2 cellular contexts compared by ENCODE assay signal in the genomic region with DNA sequence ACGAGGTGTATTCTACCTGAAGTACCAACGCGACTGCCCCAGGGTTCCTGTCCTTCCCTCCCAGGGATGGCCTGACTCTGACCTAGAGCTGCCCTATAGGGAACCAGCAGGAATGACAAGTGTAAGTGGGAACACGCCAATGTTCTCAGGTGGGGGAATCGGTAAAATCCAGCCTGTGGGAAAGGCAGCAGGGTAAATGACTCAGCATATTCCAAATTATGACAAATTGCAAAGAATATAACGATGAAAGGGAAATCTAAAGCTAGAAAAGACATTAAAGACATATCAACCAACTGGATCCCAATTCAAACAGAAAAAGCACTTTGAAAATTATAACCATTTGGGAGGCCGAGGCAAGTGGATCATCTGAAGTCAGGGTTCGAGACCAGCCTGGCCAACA.
TF ChIP-seq lines count a peak whose summit lies in the region.

No MANE protein-coding gene starts in this region.

TF ChIP-seq in GM23338, 12 proteins besides CTCF, POLR2A, EP300 and RAD21 (continued from another document and continues in another):
- TF ChIP-seq, protein P1, sequence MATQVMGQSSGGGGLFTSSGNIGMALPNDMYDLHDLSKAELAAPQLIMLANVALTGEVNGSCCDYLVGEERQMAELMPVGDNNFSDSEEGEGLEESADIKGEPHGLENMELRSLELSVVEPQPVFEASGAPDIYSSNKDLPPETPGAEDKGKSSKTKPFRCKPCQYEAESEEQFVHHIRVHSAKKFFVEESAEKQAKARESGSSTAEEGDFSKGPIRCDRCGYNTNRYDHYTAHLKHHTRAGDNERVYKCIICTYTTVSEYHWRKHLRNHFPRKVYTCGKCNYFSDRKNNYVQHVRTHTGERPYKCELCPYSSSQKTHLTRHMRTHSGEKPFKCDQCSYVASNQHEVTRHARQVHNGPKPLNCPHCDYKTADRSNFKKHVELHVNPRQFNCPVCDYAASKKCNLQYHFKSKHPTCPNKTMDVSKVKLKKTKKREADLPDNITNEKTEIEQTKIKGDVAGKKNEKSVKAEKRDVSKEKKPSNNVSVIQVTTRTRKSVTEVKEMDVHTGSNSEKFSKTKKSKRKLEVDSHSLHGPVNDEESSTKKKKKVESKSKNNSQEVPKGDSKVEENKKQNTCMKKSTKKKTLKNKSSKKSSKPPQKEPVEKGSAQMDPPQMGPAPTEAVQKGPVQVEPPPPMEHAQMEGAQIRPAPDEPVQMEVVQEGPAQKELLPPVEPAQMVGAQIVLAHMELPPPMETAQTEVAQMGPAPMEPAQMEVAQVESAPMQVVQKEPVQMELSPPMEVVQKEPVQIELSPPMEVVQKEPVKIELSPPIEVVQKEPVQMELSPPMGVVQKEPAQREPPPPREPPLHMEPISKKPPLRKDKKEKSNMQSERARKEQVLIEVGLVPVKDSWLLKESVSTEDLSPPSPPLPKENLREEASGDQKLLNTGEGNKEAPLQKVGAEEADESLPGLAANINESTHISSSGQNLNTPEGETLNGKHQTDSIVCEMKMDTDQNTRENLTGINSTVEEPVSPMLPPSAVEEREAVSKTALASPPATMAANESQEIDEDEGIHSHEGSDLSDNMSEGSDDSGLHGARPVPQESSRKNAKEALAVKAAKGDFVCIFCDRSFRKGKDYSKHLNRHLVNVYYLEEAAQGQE (IDR thresholded peaks at IDR 0.05; ENCODE audit: unreplicated experiment): no peak
- TF ChIP-seq EZH2phosphoT487 (IDR thresholded peaks at IDR 0.05; ENCODE audit: unreplicated experiment) (no peak), NANOG (IDR thresholded peaks at IDR 0.05; ENCODE audit: borderline replicate concordance) (no peak), CREB1 (CRISPR knock-in tag; IDR thresholded peaks at IDR 0.05; ENCODE audit: low read depth) (no peak), POLR2AphosphoS5 (IDR thresholded peaks at IDR 0.05; ENCODE audit: low read depth) (no peak), EZH2 (IDR thresholded peaks at IDR 0.05; ENCODE audit: low read depth, unreplicated experiment) (no peak), JUNB (IDR thresholded peaks at IDR 0.05; ENCODE audit: unreplicated experiment) (no peak), ZNF114 (CRISPR knock-in tag; IDR thresholded peaks at IDR 0.05) (no peak), STAT1 (IDR thresholded peaks at IDR 0.05; ENCODE audit: unreplicated experiment) (no peak)
- TF ChIP-seq, protein P2, sequence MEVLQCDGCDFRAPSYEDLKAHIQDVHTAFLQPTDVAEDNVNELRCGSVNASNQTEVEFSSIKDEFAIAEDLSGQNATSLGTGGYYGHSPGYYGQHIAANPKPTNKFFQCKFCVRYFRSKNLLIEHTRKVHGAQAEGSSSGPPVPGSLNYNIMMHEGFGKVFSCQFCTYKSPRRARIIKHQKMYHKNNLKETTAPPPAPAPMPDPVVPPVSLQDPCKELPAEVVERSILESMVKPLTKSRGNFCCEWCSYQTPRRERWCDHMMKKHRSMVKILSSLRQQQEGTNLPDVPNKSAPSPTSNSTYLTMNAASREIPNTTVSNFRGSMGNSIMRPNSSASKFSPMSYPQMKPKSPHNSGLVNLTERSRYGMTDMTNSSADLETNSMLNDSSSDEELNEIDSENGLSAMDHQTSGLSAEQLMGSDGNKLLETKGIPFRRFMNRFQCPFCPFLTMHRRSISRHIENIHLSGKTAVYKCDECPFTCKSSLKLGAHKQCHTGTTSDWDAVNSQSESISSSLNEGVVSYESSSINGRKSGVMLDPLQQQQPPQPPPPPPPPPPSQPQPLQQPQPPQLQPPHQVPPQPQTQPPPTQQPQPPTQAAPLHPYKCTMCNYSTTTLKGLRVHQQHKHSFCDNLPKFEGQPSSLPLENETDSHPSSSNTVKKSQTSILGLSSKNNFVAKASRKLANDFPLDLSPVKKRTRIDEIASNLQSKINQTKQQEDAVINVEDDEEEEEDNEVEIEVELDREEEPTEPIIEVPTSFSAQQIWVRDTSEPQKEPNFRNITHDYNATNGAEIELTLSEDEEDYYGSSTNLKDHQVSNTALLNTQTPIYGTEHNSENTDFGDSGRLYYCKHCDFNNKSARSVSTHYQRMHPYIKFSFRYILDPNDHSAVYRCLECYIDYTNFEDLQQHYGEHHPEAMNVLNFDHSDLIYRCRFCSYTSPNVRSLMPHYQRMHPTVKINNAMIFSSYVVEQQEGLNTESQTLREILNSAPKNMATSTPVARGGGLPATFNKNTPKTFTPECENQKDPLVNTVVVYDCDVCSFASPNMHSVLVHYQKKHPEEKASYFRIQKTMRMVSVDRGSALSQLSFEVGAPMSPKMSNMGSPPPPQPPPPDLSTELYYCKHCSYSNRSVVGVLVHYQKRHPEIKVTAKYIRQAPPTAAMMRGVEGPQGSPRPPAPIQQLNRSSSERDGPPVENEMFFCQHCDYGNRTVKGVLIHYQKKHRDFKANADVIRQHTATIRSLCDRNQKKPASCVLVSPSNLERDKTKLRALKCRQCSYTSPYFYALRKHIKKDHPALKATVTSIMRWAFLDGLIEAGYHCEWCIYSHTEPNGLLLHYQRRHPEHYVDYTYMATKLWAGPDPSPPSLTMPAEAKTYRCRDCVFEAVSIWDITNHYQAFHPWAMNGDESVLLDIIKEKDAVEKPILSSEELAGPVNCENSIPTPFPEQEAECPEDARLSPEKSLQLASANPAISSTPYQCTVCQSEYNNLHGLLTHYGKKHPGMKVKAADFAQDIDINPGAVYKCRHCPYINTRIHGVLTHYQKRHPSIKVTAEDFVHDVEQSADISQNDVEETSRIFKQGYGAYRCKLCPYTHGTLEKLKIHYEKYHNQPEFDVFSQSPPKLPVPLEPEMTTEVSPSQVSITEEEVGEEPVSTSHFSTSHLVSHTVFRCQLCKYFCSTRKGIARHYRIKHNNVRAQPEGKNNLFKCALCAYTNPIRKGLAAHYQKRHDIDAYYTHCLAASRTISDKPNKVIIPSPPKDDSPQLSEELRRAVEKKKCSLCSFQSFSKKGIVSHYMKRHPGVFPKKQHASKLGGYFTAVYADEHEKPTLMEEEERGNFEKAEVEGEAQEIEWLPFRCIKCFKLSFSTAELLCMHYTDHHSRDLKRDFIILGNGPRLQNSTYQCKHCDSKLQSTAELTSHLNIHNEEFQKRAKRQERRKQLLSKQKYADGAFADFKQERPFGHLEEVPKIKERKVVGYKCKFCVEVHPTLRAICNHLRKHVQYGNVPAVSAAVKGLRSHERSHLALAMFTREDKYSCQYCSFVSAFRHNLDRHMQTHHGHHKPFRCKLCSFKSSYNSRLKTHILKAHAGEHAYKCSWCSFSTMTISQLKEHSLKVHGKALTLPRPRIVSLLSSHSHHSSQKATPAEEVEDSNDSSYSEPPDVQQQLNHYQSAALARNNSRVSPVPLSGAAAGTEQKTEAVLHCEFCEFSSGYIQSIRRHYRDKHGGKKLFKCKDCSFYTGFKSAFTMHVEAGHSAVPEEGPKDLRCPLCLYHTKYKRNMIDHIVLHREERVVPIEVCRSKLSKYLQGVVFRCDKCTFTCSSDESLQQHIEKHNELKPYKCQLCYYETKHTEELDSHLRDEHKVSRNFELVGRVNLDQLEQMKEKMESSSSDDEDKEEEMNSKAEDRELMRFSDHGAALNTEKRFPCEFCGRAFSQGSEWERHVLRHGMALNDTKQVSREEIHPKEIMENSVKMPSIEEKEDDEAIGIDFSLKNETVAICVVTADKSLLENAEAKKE (CRISPR knock-in tag; IDR thresholded peaks at IDR 0.05): no peak

TF ChIP-seq in K562, 482 proteins besides CTCF, POLR2A, EP300 and RAD21 (continued from another document):
- TF ChIP-seq, protein P3, sequence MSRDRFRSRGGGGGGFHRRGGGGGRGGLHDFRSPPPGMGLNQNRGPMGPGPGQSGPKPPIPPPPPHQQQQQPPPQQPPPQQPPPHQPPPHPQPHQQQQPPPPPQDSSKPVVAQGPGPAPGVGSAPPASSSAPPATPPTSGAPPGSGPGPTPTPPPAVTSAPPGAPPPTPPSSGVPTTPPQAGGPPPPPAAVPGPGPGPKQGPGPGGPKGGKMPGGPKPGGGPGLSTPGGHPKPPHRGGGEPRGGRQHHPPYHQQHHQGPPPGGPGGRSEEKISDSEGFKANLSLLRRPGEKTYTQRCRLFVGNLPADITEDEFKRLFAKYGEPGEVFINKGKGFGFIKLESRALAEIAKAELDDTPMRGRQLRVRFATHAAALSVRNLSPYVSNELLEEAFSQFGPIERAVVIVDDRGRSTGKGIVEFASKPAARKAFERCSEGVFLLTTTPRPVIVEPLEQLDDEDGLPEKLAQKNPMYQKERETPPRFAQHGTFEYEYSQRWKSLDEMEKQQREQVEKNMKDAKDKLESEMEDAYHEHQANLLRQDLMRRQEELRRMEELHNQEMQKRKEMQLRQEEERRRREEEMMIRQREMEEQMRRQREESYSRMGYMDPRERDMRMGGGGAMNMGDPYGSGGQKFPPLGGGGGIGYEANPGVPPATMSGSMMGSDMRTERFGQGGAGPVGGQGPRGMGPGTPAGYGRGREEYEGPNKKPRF (IDR thresholded peaks at IDR 0.05; ENCODE audit: low read depth, low read length): no peak
- TF ChIP-seq TBL1XR1 (IDR thresholded peaks at IDR 0.05; ENCODE audit: low read length in 2 of 2) (no peak), MAFF (IDR thresholded peaks at IDR 0.05; ENCODE audit: low read length) (peak; percentile 51), U2AF2 (optimal IDR thresholded peaks at IDR 0.05; ENCODE audit: low read depth, low read length) (no peak), MAFG (tag; conservative IDR thresholded peaks at IDR 0.05) (peak; percentile 62; the same call in 1 of the 2 replicates), ZFP1 (CRISPR knock-in tag; IDR thresholded peaks at IDR 0.05) (no peak), ZNF445 (CRISPR knock-in tag; IDR thresholded peaks at IDR 0.05; ENCODE audit: low read depth) (no peak), ZNF764 (CRISPR knock-in tag; IDR thresholded peaks at IDR 0.05; ENCODE audit: low read depth) (no peak), ZNF232 (CRISPR knock-in tag; IDR thresholded peaks at IDR 0.05) (no peak), NFE2 (IDR thresholded peaks at IDR 0.05; ENCODE audit: low read depth) (peak; percentile 52), C11orf30 (IDR thresholded peaks at IDR 0.05; ENCODE audit: low read depth) (peak; percentile 52), LARP7 (IDR thresholded peaks at IDR 0.05) (no peak), ZNF316 (IDR thresholded peaks at IDR 0.05) (peak; percentile 56)
